ENCODE assay signal across 15 cellular contexts in the genomic region with DNA sequence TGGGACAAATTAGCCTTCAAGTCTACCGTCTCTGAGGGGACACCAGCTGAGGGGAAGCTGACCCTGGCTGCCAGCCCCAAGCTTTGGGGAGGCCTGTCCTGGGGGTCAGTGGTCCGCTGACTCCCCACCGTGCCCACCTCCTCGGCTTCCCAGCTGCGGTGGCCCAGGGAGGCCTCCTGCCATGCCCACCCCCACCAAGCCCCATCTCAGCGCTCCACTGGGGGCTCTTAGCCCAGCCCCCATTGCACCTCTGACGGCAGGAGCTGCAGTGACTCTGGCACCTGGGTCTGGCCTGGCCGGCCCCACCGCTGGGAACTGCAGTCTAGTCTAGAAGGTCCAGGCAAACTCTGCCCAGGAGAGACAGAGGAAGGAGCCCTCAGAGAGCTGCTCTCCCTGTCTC. TPM values are rescaled to one million over a fixed set of nuclear protein-coding genes. Genes with fewer than 3 reads are reported as not detected.
DNase-seq lines count a peak whose midpoint lies in the region; ATAC-seq and TF ChIP-seq lines count a peak whose summit lies in the region.
"Had no signal": no experiment of that assay in that cellular context is flagged by ENCODE, and none has a peak within 500 bp of the region (broad histone marks: within the 10 kb centered on the region; RNA-seq: fewer than 3 reads in every experiment).

No MANE protein-coding gene starts in this region.

- H3K36me3 Mint-ChIP-seq in activated T-helper 17 cell treated with anti-CD3 and anti-CD28 coated beads, Interleukin-2, amount 50 U/mL, for 72 hours (ENCODE audit: low read depth), result no peaks in the 10 kb centered on the region
- H3K36me3 Mint-ChIP-seq: CD4-positive, alpha-beta memory T cell had no signal

- no peaks in the 10 kb centered on the region for H4K20me1 ChIP-seq in PC-9 (ENCODE audit: insufficient read depth)

- H3K4me3 Mint-ChIP-seq in activated T-helper 17 cell treated with anti-CD3 and anti-CD28 coated beads, Interleukin-2, amount 50 U/mL, for 72 hours, result no peak overlapping the region
- H3K4me3 Mint-ChIP-seq: CD4-positive, alpha-beta memory T cell; HFFc6 had no signal

- H3K4me1 Mint-ChIP-seq in activated T-helper 17 cell treated with anti-CD3 and anti-CD28 coated beads, Interleukin-2, amount 50 U/mL, for 72 hours, result no peaks in the 10 kb centered on the region
- H3K4me1 Mint-ChIP-seq: CD4-positive, alpha-beta memory T cell had no signal

- no peak overlapping the region for H3K27ac Mint-ChIP-seq in activated T-helper 17 cell treated with anti-CD3 and anti-CD28 coated beads, Interleukin-2, amount 50 U/mL, for 72 hours
- H3K27ac Mint-ChIP-seq: CD4-positive, alpha-beta memory T cell; HFFc6 had no signal

- BruUV-seq in PC-9 (replicated peaks; lab: Mats Ljungman, UMichigan), result no TSS peak

- no peak overlapping the region for H2AFZ ChIP-seq in PC-9
- H2AFZ ChIP-seq: GM23248 had no signal

- no peaks in the 10 kb centered on the region for H3F3A ChIP-seq in PC-9 (ENCODE audit: insufficient read depth, low read depth)

- CTCF ChIA-PET in HEK293 (lab: Yijun Ruan, JAX), result interaction anchor here (0.8 kb wide), 1 partner anchor 38 kb away, joined by 4 read pairs; no protein-coding TSS in a partner anchor
- CTCF ChIA-PET in PC-9 (lab: Charles Lee), result interaction anchor here (0.7 kb wide), 1 partner anchor 10 kb away, joined by 5 read pairs; no protein-coding TSS in a partner anchor

- H3K79me2 ChIP-seq in PC-9 (ENCODE audit: low read depth), result no peaks in the 10 kb centered on the region

- H3K27me3 Mint-ChIP-seq in activated T-helper 17 cell treated with anti-CD3 and anti-CD28 coated beads, Interleukin-2, amount 50 U/mL, for 72 hours, result peaks cover 27% of the 10 kb centered on the region

- no peak overlapping the region for H3K4me2 ChIP-seq in PC-9

- no peaks in the 10 kb centered on the region for H3K9me3 Mint-ChIP-seq in activated T-helper 17 cell treated with anti-CD3 and anti-CD28 coated beads, Interleukin-2, amount 50 U/mL, for 72 hours
- H3K9me3 Mint-ChIP-seq: HFFc6 had no signal

- POLR2A ChIA-PET in HEK293 (lab: Yijun Ruan, JAX), result interaction anchor here (0.6 kb wide), 1 partner anchor 317 kb away, joined by 7 read pairs; no protein-coding TSS in a partner anchor
- POLR2A ChIA-PET in PC-9 (lab: Charles Lee; ENCODE audit: unreplicated experiment), result no interaction called here

- H3K9me3 ChIP-seq in HEK293 (ENCODE audit: control insufficient read depth, insufficient read depth, low read depth, low read length), result no peaks in the 10 kb centered on the region
- no peaks in the 10 kb centered on the region for H3K9me3 ChIP-seq in upper lobe of right lung
- H3K9me3 ChIP-seq in PC-9 (ENCODE audit: insufficient read depth, low read depth), result no peaks in the 10 kb centered on the region
- H3K9me3 ChIP-seq: Caco-2 had no signal

- no peak for DNase-seq in upper lobe of right lung
- no peak for DNase-seq in PC-9
- no peak for DNase-seq in activated naive CD4-positive, alpha-beta T cell treated with anti-CD3 and anti-CD28 coated beads, Interleukin-2, amount 50 U/mL, for 16 hours
- DNase-seq: C1 segment of cervical spinal cord; Caco-2; CD4-positive, alpha-beta memory T cell; DMS153; DND-41; GM23248; H7; HFFc6 had no signal

- no peaks in the 10 kb centered on the region for H3K36me3 ChIP-seq in HEK293 (ENCODE audit: control insufficient read depth in 2 of 2, insufficient read depth in 1 of 2, low read length in 2 of 2)
- H3K36me3 ChIP-seq in upper lobe of right lung, result no peaks in the 10 kb centered on the region
- H3K36me3 ChIP-seq in PC-9 (ENCODE audit: low read depth), result no peaks in the 10 kb centered on the region

- no peak overlapping the region for H3K4me3 ChIP-seq in HEK293 (ENCODE audit: low read depth, low read length)
- no peak overlapping the region for H3K4me3 ChIP-seq in upper lobe of right lung
- H3K4me3 ChIP-seq in PC-9, result no peak overlapping the region
- H3K4me3 ChIP-seq: GM23248 had no signal

- no peak for TF ChIP-seq CTCF in HEK293 (tag by site-specific recombination; IDR thresholded peaks at IDR 0.05)
- TF ChIP-seq CTCF in upper lobe of right lung (IDR thresholded peaks at IDR 0.05), result no peak
- no peak for TF ChIP-seq CTCF in PC-9 (conservative IDR thresholded peaks at IDR 0.05)

- H3K27me3 ChIP-seq in upper lobe of right lung (peaks cover 24% of the 10 kb centered on the region), PC-9 (ENCODE audit: insufficient read depth, low read depth) (no peaks in the 10 kb centered on the region)

- intact Hi-C loops in upper lobe of right lung (cut with DNase I), result no loop called here
- intact Hi-C loops in PC-9 (cut with micrococcal nuclease; ENCODE audit: unreplicated experiment), result no loop called here

- peak; percentile 14 for ATAC-seq in activated T-helper 17 cell treated with anti-CD3 and anti-CD28 coated beads, Interleukin-2, amount 50 U/mL, for 72 hours (replicated peaks)
- peak; percentile 15 for ATAC-seq in upper lobe of right lung
- ATAC-seq in HG03095 (IDR thresholded peaks at IDR 0.05; ENCODE audit: unreplicated experiment), result no peak
- ATAC-seq: HCT116 had no signal

- H3K4me1 ChIP-seq in HEK293 (ENCODE audit: control insufficient read depth, insufficient read depth, low read length), result no peaks in the 10 kb centered on the region
- H3K4me1 ChIP-seq in upper lobe of right lung, result no peaks in the 10 kb centered on the region
- H3K4me1 ChIP-seq in PC-9 (replicated peaks; ENCODE audit: insufficient read depth), result no peaks in the 10 kb centered on the region; the same call in 1 of the 2 replicates
- H3K4me1 ChIP-seq: Caco-2 had no signal

- no peaks in the 10 kb centered on the region for H3K9me2 ChIP-seq in PC-9 (ENCODE audit: insufficient read depth)

- no peak overlapping the region for H3K27ac ChIP-seq in HEK293 (ENCODE audit: extremely low read depth, low read depth, low read length)
- H3K27ac ChIP-seq in upper lobe of right lung, result no peak overlapping the region
- H3K27ac ChIP-seq in PC-9, result no peak overlapping the region
- H3K27ac ChIP-seq: GM23248 had no signal

TF ChIP-seq in HEK293, 187 proteins besides CTCF, POLR2A, EP300 and RAD21:
- no peak for TF ChIP-seq ZBTB48 (tag by site-specific recombination; IDR thresholded peaks at IDR 0.05)
- peak; percentile 41; the same call in 1 of the 2 replicates for TF ChIP-seq ZIC2 (tag by site-specific recombination; IDR thresholded peaks at IDR 0.05)
- TF ChIP-seq GLIS1 (tag by site-specific recombination; IDR thresholded peaks at IDR 0.05), result peak; percentile 89
- TF ChIP-seq ZNF701 (tag by site-specific recombination; IDR thresholded peaks at IDR 0.05), result no peak

RNA-seq across cellular contexts. Expression of a gene that starts 30.2 kb away (rescaled TPM):
- 1 to 10 TPM; 3.9 to 4.2 TPM for total RNA-seq in activated T-helper 17 cell treated with anti-CD3 and anti-CD28 coated beads, Interleukin-2, amount 50 U/mL, for 72 hours
- total RNA-seq in upper lobe of right lung, result not detected
- total RNA-seq in PC-9 (2021), result 17.9 and 18.5 TPM in 2 replicates
- total RNA-seq: CD4-positive, alpha-beta memory T cell; GM23248; HFFc6 had no signal
